ENCODE assay signal across 8 cellular contexts in genomic region chr18:56789004-56789888, GRCh38.
DNase-seq lines count a peak whose midpoint lies in the region; ATAC-seq, FAIRE-seq and TF ChIP-seq lines count a peak whose summit lies in the region.

No MANE protein-coding gene starts in this region.

- ATAC-seq in GM21367 (IDR thresholded peaks at IDR 0.05; ENCODE audit: unreplicated experiment) (peak; percentile 79), HG02884 (IDR thresholded peaks at IDR 0.05; ENCODE audit: unreplicated experiment) (no peak)

- no peaks in the 10 kb centered on the region for H3K9me3 ChIP-seq in Caco-2

- no peaks in the 10 kb centered on the region for H3K9me3 Mint-ChIP-seq in Caco-2 (ENCODE audit: unreplicated experiment)

- DNase-seq in Caco-2 (peak in 1 of 2 experiments; percentile 27), RPMI7951 (ENCODE audit: low read depth) (peak; percentile 3), fibroblast of pulmonary artery (ENCODE audit: low read depth) (peak; percentile 69), NCI-H1048 (lab: John Stamatoyannopoulos, UW) (no peak), GM12892 (ENCODE audit: insufficient read length) (no peak)
- peak in 2 of 3 donors; percentile 3 to 15 for DNase-seq in stimulated activated CD4-positive, alpha-beta T cell treated with anti-CD3 and anti-CD28 coated beads, Interleukin-12 subunit alpha, Interleukin-12 subunit beta, amount 100 ng/mL, for 48 hours (ENCODE audit: low read depth in 2 of 3, low spot score in 1 of 3)

- H3K4me3 Mint-ChIP-seq in Caco-2 (ENCODE audit: unreplicated experiment), result no peak overlapping the region

- no peaks in the 10 kb centered on the region for H3K4me1 ChIP-seq in Caco-2

- H3K27me3 Mint-ChIP-seq in Caco-2 (ENCODE audit: insufficient read depth, unreplicated experiment), result no peaks in the 10 kb centered on the region

- intact Hi-C loops in Caco-2 (cut with micrococcal nuclease; ENCODE audit: unreplicated experiment), result no loop called here

- POLR2A ChIA-PET in Caco-2 (lab: Charles Lee), result no interaction called here

- no peak overlapping the region for H3K4me3 ChIP-seq in Caco-2 (ENCODE audit: low read depth, low read length)
- no peak overlapping the region for H3K4me3 ChIP-seq in fibroblast of pulmonary artery (replicated peaks; ENCODE audit: low read depth, low read length)

- H3K27me3 ChIP-seq in Caco-2 (replicated peaks; ENCODE audit: control insufficient read depth, insufficient read depth, low read length), result no peaks in the 10 kb centered on the region

- no peaks in the 10 kb centered on the region for H3K4me1 Mint-ChIP-seq in Caco-2 (ENCODE audit: low read depth, unreplicated experiment)

- CTCF ChIA-PET in Caco-2 (lab: Charles Lee), result no interaction called here

- no peak for FAIRE-seq in GM12892 (lab: Jason Lieb, UNC)

- TF ChIP-seq CTCF in Caco-2 (IDR thresholded peaks at IDR 0.05; ENCODE audit: insufficient read depth in 1 of 2, low read depth in 1 of 2, low read length in 1 of 2, severe bottlenecking in 1 of 2, unreplicated experiment in 1 of 2) (peak; percentile 30 to 63), fibroblast of pulmonary artery (IDR thresholded peaks at IDR 0.05; ENCODE audit: low read length, missing control alignments) (peak; percentile 45)

- BruUV-seq in Caco-2 (replicated peaks; lab: Mats Ljungman, UMichigan), result no TSS peak

- no peak for TF ChIP-seq POLR2A in GM12892 (IDR thresholded peaks at IDR 0.05; ENCODE audit: low read depth, low read length)

- no peaks in the 10 kb centered on the region for H3K36me3 Mint-ChIP-seq in Caco-2 (ENCODE audit: insufficient read depth, unreplicated experiment)

- no peaks in the 10 kb centered on the region for H3K36me3 ChIP-seq in Caco-2 (ENCODE audit: control insufficient read depth, insufficient read depth, low read length)

- no peak overlapping the region for H3K27ac Mint-ChIP-seq in Caco-2 (ENCODE audit: unreplicated experiment)

Comparison
In these comparisons a context has a peak if more than half of its experiments do, and no peak if none do; other contexts are left out.
1. DNase-seq: peak in RPMI7951 (single experiment), fibroblast of pulmonary artery (single experiment) and stimulated activated CD4-positive, alpha-beta T cell treated with anti-CD3 and anti-CD28 coated beads, Interleukin-12 subunit alpha, Interleukin-12 subunit beta, amount 100 ng/mL, for 48 hours (2 of 3); none in NCI-H1048 (single experiment) and GM12892 (single experiment).